ENCODE assay signal across 8 cellular contexts in genomic region chr12:6960291-6961277, GRCh38. TPM values are rescaled to one million over a fixed set of nuclear protein-coding genes. Genes with fewer than 3 reads are reported as not detected.
DNase-seq lines count a peak whose midpoint lies in the region; ATAC-seq and TF ChIP-seq lines count a peak whose summit lies in the region.

No MANE protein-coding gene starts in this region.

- peak overlapping the region; percentile 78 for H3K4me3 Mint-ChIP-seq in activated T-cell treated with anti-CD3 and anti-CD28 coated beads, Interleukin-2, amount 50 U/mL, for 4 hours
- H3K4me3 Mint-ChIP-seq in immature natural killer cell = peak overlapping the region; percentile 70 to 82 (median 81)

- no peak for TF ChIP-seq POLR2A in transverse colon (IDR thresholded peaks at IDR 0.05)

- H3K9me3 ChIP-seq in HUES6 (ENCODE audit: control insufficient read depth, insufficient read depth, low read depth, low read length) = no peaks in the 10 kb centered on the region
- H3K9me3 ChIP-seq in transverse colon = no peaks in the 10 kb centered on the region

- H3K9ac ChIP-seq in HUES6 (ENCODE audit: low read length) = peak overlapping the region; percentile 83

- H3K36me3 ChIP-seq in HUES6 (ENCODE audit: control insufficient read depth, insufficient read depth, low read length) = peaks cover 14% of the 10 kb centered on the region
- no peaks in the 10 kb centered on the region for H3K36me3 ChIP-seq in transverse colon

- H3K27ac ChIP-seq in HUES6 (ENCODE audit: low read depth, low read length) (peak overlapping the region; percentile 77; the same call in 1 of the 2 replicates), transverse colon (peak overlapping the region; percentile 89 to 95 (median 94))

- DNase-seq in ELR (ENCODE audit: low read depth) (peak; percentile 57), immature natural killer cell (peak; percentile 60 to 72 (median 60)), transverse colon (peak; percentile 58), SHP77 treated with DMSO at 0.1 percent for 48 hours (lab: John Stamatoyannopoulos, UW) (no peak), NCI-H1694 (lab: John Stamatoyannopoulos, UW) (no peak)
- no peak for DNase-seq in activated T-cell treated with anti-CD3 and anti-CD28 coated beads, Interleukin-2, amount 50 U/mL, for 4 hours

- peak in 1 of 2 donors; percentile 2 for ATAC-seq in activated T-cell treated with anti-CD3 and anti-CD28 coated beads, Interleukin-2, amount 50 U/mL, for 4 hours
- no peak for ATAC-seq in GM18511 (IDR thresholded peaks at IDR 0.05; ENCODE audit: unreplicated experiment)

- peaks cover 40% of the 10 kb centered on the region for H3K36me3 Mint-ChIP-seq in activated T-cell treated with anti-CD3 and anti-CD28 coated beads, Interleukin-2, amount 50 U/mL, for 4 hours (ENCODE audit: insufficient read depth)
- H3K36me3 Mint-ChIP-seq in immature natural killer cell = peaks cover 21 to 50% (median 36%) of the 10 kb centered on the region in 3 donors

- no peaks in the 10 kb centered on the region for H3K27me3 Mint-ChIP-seq in activated T-cell treated with anti-CD3 and anti-CD28 coated beads, Interleukin-2, amount 50 U/mL, for 4 hours (ENCODE audit: low read depth)
- H3K27me3 Mint-ChIP-seq in immature natural killer cell (ENCODE audit: low read depth in 3 of 3) = peaks cover 15 to 36% (median 18%) of the 10 kb centered on the region in 3 donors

- no peaks in the 10 kb centered on the region for H3K27me3 ChIP-seq in HUES6 (ENCODE audit: control insufficient read depth, insufficient read depth, low read length)
- no peaks in the 10 kb centered on the region for H3K27me3 ChIP-seq in transverse colon

- no peak for TF ChIP-seq EP300 in transverse colon (IDR thresholded peaks at IDR 0.05; ENCODE audit: low read depth)

- WGBS in transverse colon (ENCODE audit: low coverage in 1 of 2), 2 donors = 35 to 76% methylated on average over 2 to 19 of the region's 20 CpGs

- H3K4me3 ChIP-seq in HUES6 (ENCODE audit: low read depth, low read length) = peak overlapping the region; percentile 74
- peak overlapping the region in 2 of 4 donors; percentile 54 to 62 for H3K4me3 ChIP-seq in transverse colon

- peak overlapping the region; percentile 95 to 99 (median 97) for H3K27ac Mint-ChIP-seq in immature natural killer cell

- peaks cover 86% of the 10 kb centered on the region for H3K4me1 Mint-ChIP-seq in activated T-cell treated with anti-CD3 and anti-CD28 coated beads, Interleukin-2, amount 50 U/mL, for 4 hours (ENCODE audit: low read depth)
- peaks cover 77 to 84% of the 10 kb centered on the region in 2 donors for H3K4me1 Mint-ChIP-seq in immature natural killer cell

- in situ Hi-C loops in transverse colon (cut with MboI; ENCODE audit: low pct_ligation_motif_present in 1 of 4, low pct_unique_long_range_greater_than_20kb in 1 of 4, low sequenced_read_pairs in 3 of 4) = no loop called here

- peaks cover 32% of the 10 kb centered on the region for H3K4me1 ChIP-seq in HUES6 (ENCODE audit: control insufficient read depth, insufficient read depth, low read length)
- peaks cover 23 to 55% (median 37%) of the 10 kb centered on the region in 4 donors for H3K4me1 ChIP-seq in transverse colon

- peak in 1 of 5 experiments; percentile 35 for TF ChIP-seq CTCF in transverse colon (IDR thresholded peaks at IDR 0.05)

- intact Hi-C loops in transverse colon (cut with DNase I; ENCODE audit: low total_unique reads) = loop anchor here (10.0 kb wide), 1 partner anchor 144 kb away; the partner anchor contains the start of gene C1RL

- H3K9me3 Mint-ChIP-seq in activated T-cell treated with anti-CD3 and anti-CD28 coated beads, Interleukin-2, amount 50 U/mL, for 4 hours = no peaks in the 10 kb centered on the region
- no peaks in the 10 kb centered on the region for H3K9me3 Mint-ChIP-seq in immature natural killer cell

RNA-seq across cellular contexts. Expression of gene PTPN6, which starts 9.4 kb away (rescaled TPM):
- 100 to 1,000 TPM; 309 to 404 (median 401) TPM for total RNA-seq in activated T-cell treated with anti-CD3 and anti-CD28 coated beads, Interleukin-2, amount 50 U/mL, for 4 hours
- polyA plus RNA-seq in immature natural killer cell = 100 to 1,000 TPM; 231 to 513 (median 294) TPM
- 10 to 100 TPM; 21.7 to 49.0 (median 36.1) TPM for total RNA-seq in transverse colon

RNA-seq across cellular contexts. Expression of gene PHB2, which starts 9.9 kb away (rescaled TPM):
- total RNA-seq in activated T-cell treated with anti-CD3 and anti-CD28 coated beads, Interleukin-2, amount 50 U/mL, for 4 hours = 100 to 1,000 TPM; 619 to 718 (median 635) TPM
- polyA plus RNA-seq in immature natural killer cell = 100 to 1,000 TPM; 121 to 141 (median 136) TPM
- 100 to 1,000 TPM; 196 to 402 (median 263) TPM for total RNA-seq in transverse colon

RNA-seq across cellular contexts. Expression of gene EMG1, which starts 10.1 kb away (rescaled TPM):
- 100 to 1,000 TPM; 215 to 254 (median 223) TPM for total RNA-seq in activated T-cell treated with anti-CD3 and anti-CD28 coated beads, Interleukin-2, amount 50 U/mL, for 4 hours
- 10 to 100 TPM; 46.2 to 83.8 (median 65.5) TPM for polyA plus RNA-seq in immature natural killer cell
- 10 to 100 TPM in 3 of 4 donors, 1 to 10 TPM in 1; 5.6 to 30.6 (median 26.6) TPM for total RNA-seq in transverse colon

RNA-seq across cellular contexts. Expression of gene C12orf57, which starts 16.8 kb away (rescaled TPM):
- total RNA-seq in activated T-cell treated with anti-CD3 and anti-CD28 coated beads, Interleukin-2, amount 50 U/mL, for 4 hours = 100 to 1,000 TPM; 180 to 190 (median 184) TPM
- polyA plus RNA-seq in immature natural killer cell = 100 to 1,000 TPM in 2 of 3 donors, 10 to 100 TPM in 1; 83.7 to 315 (median 170) TPM
- total RNA-seq in transverse colon = 100 to 1,000 TPM; 303 to 452 (median 386) TPM

RNA-seq across cellular contexts. Expression of gene RNU7-1, which starts 17.0 kb away (rescaled TPM):
- total RNA-seq in activated T-cell treated with anti-CD3 and anti-CD28 coated beads, Interleukin-2, amount 50 U/mL, for 4 hours = not detected
- polyA plus RNA-seq in immature natural killer cell = not detected
- not detected for total RNA-seq in transverse colon

Comparison
In these comparisons a context has a peak if more than half of its experiments do, and no peak if none do; other contexts are left out.
1. DNase-seq: peak in ELR (single experiment), immature natural killer cell (3 of 3) and transverse colon (single experiment); none in activated T-cell treated with anti-CD3 and anti-CD28 coated beads, Interleukin-2, amount 50 U/mL, for 4 hours (single experiment), SHP77 treated with DMSO at 0.1 percent for 48 hours (single experiment) and NCI-H1694 (single experiment).
2. RNA of gene PTPN6, which starts 9.4 kb away (total RNA-seq): 309 to 404 TPM in activated T-cell treated with anti-CD3 and anti-CD28 coated beads, Interleukin-2, amount 50 U/mL, for 4 hours; 21.7 to 49.0 TPM in transverse colon; every median in the first group is over 4 times any median in the second.
3. RNA of gene EMG1, which starts 10.1 kb away (total RNA-seq): 215 to 254 TPM in activated T-cell treated with anti-CD3 and anti-CD28 coated beads, Interleukin-2, amount 50 U/mL, for 4 hours; 5.6 to 30.6 TPM in transverse colon; every median in the first group is over 4 times any median in the second.